ENCODE assay signal across 14 cellular contexts in genomic region chr1:31923905-31924304, GRCh38. TPM values are rescaled to one million over a fixed set of nuclear protein-coding genes. Genes with fewer than 3 reads are reported as not detected.
DNase-seq lines count a peak whose midpoint lies in the region; ATAC-seq lines count a peak whose summit lies in the region.
"Had no signal": no experiment of that assay in that cellular context is flagged by ENCODE, and none has a peak within 500 bp of the region (broad histone marks: within the 10 kb centered on the region; RNA-seq: fewer than 3 reads in every experiment).

No MANE protein-coding gene starts in this region.

- DNase-seq in activated T-cell treated with anti-CD3 and anti-CD28 coated beads, Interleukin-2, amount 50 U/mL, for 24 hours: no peak
- DNase-seq in activated T-cell treated with anti-CD3 and anti-CD28 coated beads for 4 hours (no peak), mucosa of gallbladder (ENCODE audit: low spot score) (no peak)
- DNase-seq in activated naive CD8-positive, alpha-beta T cell treated with anti-CD3 and anti-CD28 coated beads for 36 hours: no peak
- no peak for DNase-seq in stimulated activated CD4-positive, alpha-beta T cell treated with anti-CD3 and anti-CD28 coated beads, Interleukin-15, amount 100 ng/mL, for 24 hours
- DNase-seq: EL, foreskin keratinocyte, left colon, NCI-H524 treated with DMSO at 0.1 percent for 48 hours had no signal

- peak overlapping the region in 1 of 5 donors; percentile 12 for H3K9ac ChIP-seq in subcutaneous abdominal adipose tissue (ENCODE audit: low read length in 5 of 5)

- H3K27ac ChIP-seq in layer of hippocampus (ENCODE audit: low read depth, low read length) (peak overlapping the region; percentile 75), subcutaneous abdominal adipose tissue (ENCODE audit: low read depth, low read length) (peak overlapping the region; percentile 5)
- H3K27ac ChIP-seq: coronary artery, foreskin keratinocyte, SJSA1 had no signal

- no peaks in the 10 kb centered on the region for H3K9me3 Mint-ChIP-seq in activated T-cell treated with anti-CD3 and anti-CD28 coated beads, Interleukin-2, amount 50 U/mL, for 24 hours
- peaks cover 3% of the 10 kb centered on the region for H3K9me3 Mint-ChIP-seq in activated naive CD8-positive, alpha-beta T cell treated with anti-CD3 and anti-CD28 coated beads for 36 hours

- H3K4me1 ChIP-seq in subcutaneous abdominal adipose tissue (ENCODE audit: control insufficient read depth in 5 of 5, insufficient read depth in 5 of 5, low read length in 5 of 5): peaks cover 4 to 65% (median 54%) of the 10 kb centered on the region in 5 donors

- H3K4me1 Mint-ChIP-seq in activated T-cell treated with anti-CD3 and anti-CD28 coated beads, Interleukin-2, amount 50 U/mL, for 24 hours (ENCODE audit: low read depth): peaks cover 81% of the 10 kb centered on the region
- H3K4me1 Mint-ChIP-seq in activated naive CD8-positive, alpha-beta T cell treated with anti-CD3 and anti-CD28 coated beads for 36 hours: peaks cover 75% of the 10 kb centered on the region

- no peak for ATAC-seq in GM19467 (IDR thresholded peaks at IDR 0.05; ENCODE audit: unreplicated experiment)
- ATAC-seq: foreskin keratinocyte, left colon had no signal

- H3K27ac Mint-ChIP-seq in activated T-cell treated with anti-CD3 and anti-CD28 coated beads, Interleukin-2, amount 50 U/mL, for 24 hours: peak overlapping the region; percentile 85
- peak overlapping the region; percentile 52 for H3K27ac Mint-ChIP-seq in activated naive CD8-positive, alpha-beta T cell treated with anti-CD3 and anti-CD28 coated beads for 36 hours

- H3K36me3 Mint-ChIP-seq in activated T-cell treated with anti-CD3 and anti-CD28 coated beads, Interleukin-2, amount 50 U/mL, for 24 hours (ENCODE audit: low read depth): peaks cover 69% of the 10 kb centered on the region
- peaks cover 54% of the 10 kb centered on the region for H3K36me3 Mint-ChIP-seq in activated naive CD8-positive, alpha-beta T cell treated with anti-CD3 and anti-CD28 coated beads for 36 hours

- no peaks in the 10 kb centered on the region for H3K9me3 ChIP-seq in subcutaneous abdominal adipose tissue (ENCODE audit: control insufficient read depth in 5 of 5, low read length in 5 of 5)
- H3K9me3 ChIP-seq: SJSA1 had no signal

- no peaks in the 10 kb centered on the region for H3K27me3 Mint-ChIP-seq in activated T-cell treated with anti-CD3 and anti-CD28 coated beads, Interleukin-2, amount 50 U/mL, for 24 hours
- no peaks in the 10 kb centered on the region for H3K27me3 Mint-ChIP-seq in activated naive CD8-positive, alpha-beta T cell treated with anti-CD3 and anti-CD28 coated beads for 36 hours

- H3K4me3 Mint-ChIP-seq in activated T-cell treated with anti-CD3 and anti-CD28 coated beads, Interleukin-2, amount 50 U/mL, for 24 hours: peak overlapping the region; percentile 77
- H3K4me3 Mint-ChIP-seq in activated naive CD8-positive, alpha-beta T cell treated with anti-CD3 and anti-CD28 coated beads for 36 hours: no peak overlapping the region

- no peaks in the 10 kb centered on the region for H3K27me3 ChIP-seq in layer of hippocampus (ENCODE audit: control insufficient read depth, insufficient read depth, low read length)
- H3K27me3 ChIP-seq in subcutaneous abdominal adipose tissue (ENCODE audit: control insufficient read depth in 5 of 5, insufficient read depth in 4 of 5, low read length in 5 of 5): no peaks in the 10 kb centered on the region
- H3K27me3 ChIP-seq: foreskin keratinocyte, SJSA1 had no signal

- no peaks in the 10 kb centered on the region for H3K36me3 ChIP-seq in subcutaneous abdominal adipose tissue (ENCODE audit: control insufficient read depth in 5 of 5, insufficient read depth in 5 of 5, low read length in 5 of 5)

- H3K4me3 ChIP-seq in subcutaneous abdominal adipose tissue (ENCODE audit: low read depth in 1 of 5, low read length in 5 of 5): no peak overlapping the region
- H3K4me3 ChIP-seq: coronary artery, SJSA1 had no signal

RNA-seq across cellular contexts. Expression of gene PTP4A2, which starts 14.3 kb away (rescaled TPM):
- total RNA-seq in activated naive CD8-positive, alpha-beta T cell treated with anti-CD3 and anti-CD28 coated beads for 36 hours: 100 to 1,000 TPM; 342 to 357 TPM
- total RNA-seq in mucosa of gallbladder: 274 TPM
